Comparison of ENCODE assay signal across 8 cellular contexts in the genomic region with DNA sequence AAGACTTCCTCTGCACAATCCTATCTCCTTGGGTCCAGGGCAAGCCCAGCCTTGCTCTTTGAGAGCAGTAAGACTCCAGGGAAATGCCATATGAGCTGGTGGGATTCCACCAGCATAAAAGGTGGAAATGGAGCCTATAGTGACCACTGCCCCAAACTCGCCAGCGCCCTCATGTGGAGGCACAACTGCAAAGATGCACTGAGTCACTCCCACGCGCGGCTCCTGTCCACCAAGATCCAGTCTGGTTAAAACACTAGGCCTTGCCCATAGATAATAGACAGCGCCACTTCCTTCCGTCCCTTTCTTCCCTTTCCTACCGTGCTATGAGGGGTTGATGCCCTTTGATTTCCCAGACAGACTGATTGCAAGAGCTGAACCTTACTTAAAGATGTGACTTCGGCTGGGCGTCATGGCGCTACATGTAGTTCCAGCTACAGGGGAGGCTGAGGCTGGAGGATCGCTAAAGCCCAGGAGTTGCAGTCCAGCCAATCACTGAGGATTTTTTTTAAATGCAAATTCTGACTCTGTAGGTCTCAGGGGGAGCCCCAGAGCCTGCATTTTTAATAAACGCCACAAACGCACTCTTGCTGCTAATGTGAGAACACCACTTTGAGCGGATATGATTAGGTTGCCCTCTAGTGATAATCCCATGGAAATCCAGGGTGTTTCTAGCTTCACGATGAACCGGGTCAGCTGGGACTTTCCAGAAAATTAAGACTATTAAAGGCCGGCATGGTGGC.
A peak's percentile ranks its signal among the peaks of the same experiment; 100 is the strongest.
DNase-seq lines count a peak whose midpoint lies in the region; ATAC-seq and TF ChIP-seq lines count a peak whose summit lies in the region.

No MANE protein-coding gene starts in this region.

- H3K27ac ChIP-seq in DND-41 (ENCODE audit: low read length) (no peak overlapping the region), left ventricle myocardium inferior (replicated peaks) (no peak overlapping the region)

- H3K4me1 ChIP-seq in DND-41 (ENCODE audit: insufficient read depth, low read length): no peaks in the 10 kb centered on the region
- H3K4me1 ChIP-seq in left ventricle myocardium inferior: no peaks in the 10 kb centered on the region

- POLR2A ChIA-PET in naive thymus-derived CD8-positive, alpha-beta T cell (lab: Charles Lee): no interaction called here

- no peaks in the 10 kb centered on the region for H3K79me2 ChIP-seq in DND-41 (ENCODE audit: insufficient read depth, low read length)

- no peak overlapping the region for H3K4me2 ChIP-seq in DND-41 (ENCODE audit: insufficient read depth, low read length)

- peak overlapping the region; percentile 4 for H3K27ac Mint-ChIP-seq in T-helper 2 cell treated with Interferon-gamma antibody and Interleukin-4, amounts not matched to agents 5 μg/mL and 100 μg/mL, for 36 hours
- no peak overlapping the region for H3K27ac Mint-ChIP-seq in stimulated activated naive B cell treated with anti-CD40 and anti-IgM and Interleukin-4, amounts not matched to agents 10 μg/mL and 1 μg/mL and 100 μg/mL, for 72 hours
- H3K27ac Mint-ChIP-seq in naive thymus-derived CD8-positive, alpha-beta T cell: no peak overlapping the region
- no peak overlapping the region for H3K27ac Mint-ChIP-seq in natural killer cell treated with Interleukin-12 subunit alpha and Interleukin-12 subunit beta and Interleukin-15 and Interleukin-18, amount 100 ng/mL, for 72 hours

- no peak for DNase-seq in DND-41
- peak; percentile 17 for DNase-seq in HPDE6-E6E7 (ENCODE audit: extremely low spot score)
- DNase-seq in T-helper 2 cell treated with Interferon-gamma antibody and Interleukin-4, amounts not matched to agents 5 μg/mL and 100 μg/mL, for 36 hours (ENCODE audit: low spot score): no peak
- no peak for DNase-seq in left ventricle myocardium inferior
- DNase-seq in stimulated activated naive B cell treated with anti-CD40 and anti-IgM and Interleukin-4, amounts not matched to agents 10 μg/mL and 1 μg/mL and 100 μg/mL, for 72 hours: no peak
- no peak for DNase-seq in naive thymus-derived CD8-positive, alpha-beta T cell
- no peak for DNase-seq in natural killer cell treated with Interleukin-12 subunit alpha and Interleukin-12 subunit beta and Interleukin-15 and Interleukin-18, amount 100 ng/mL, for 72 hours (ENCODE audit: low spot score)

- TF ChIP-seq CTCF in DND-41 (IDR thresholded peaks at IDR 0.05; ENCODE audit: borderline replicate concordance, extremely low read depth, low read length, poor library complexity, severe bottlenecking) (peak; percentile 49), left ventricle myocardium inferior (IDR thresholded peaks at IDR 0.05; ENCODE audit: borderline replicate concordance) (peak; percentile 61)

- H2AFZ ChIP-seq in DND-41 (ENCODE audit: low read depth, low read length): no peak overlapping the region

- no peak overlapping the region for H3K4me3 Mint-ChIP-seq in T-helper 2 cell treated with Interferon-gamma antibody and Interleukin-4, amounts not matched to agents 5 μg/mL and 100 μg/mL, for 36 hours
- no peak overlapping the region for H3K4me3 Mint-ChIP-seq in stimulated activated naive B cell treated with anti-CD40 and anti-IgM and Interleukin-4, amounts not matched to agents 10 μg/mL and 1 μg/mL and 100 μg/mL, for 72 hours
- no peak overlapping the region for H3K4me3 Mint-ChIP-seq in naive thymus-derived CD8-positive, alpha-beta T cell
- H3K4me3 Mint-ChIP-seq in natural killer cell treated with Interleukin-12 subunit alpha and Interleukin-12 subunit beta and Interleukin-15 and Interleukin-18, amount 100 ng/mL, for 72 hours: no peak overlapping the region

- no peaks in the 10 kb centered on the region for H3K36me3 Mint-ChIP-seq in T-helper 2 cell treated with Interferon-gamma antibody and Interleukin-4, amounts not matched to agents 5 μg/mL and 100 μg/mL, for 36 hours (ENCODE audit: low read depth)
- H3K36me3 Mint-ChIP-seq in stimulated activated naive B cell treated with anti-CD40 and anti-IgM and Interleukin-4, amounts not matched to agents 10 μg/mL and 1 μg/mL and 100 μg/mL, for 72 hours: no peaks in the 10 kb centered on the region
- H3K36me3 Mint-ChIP-seq in naive thymus-derived CD8-positive, alpha-beta T cell: no peaks in the 10 kb centered on the region
- no peaks in the 10 kb centered on the region for H3K36me3 Mint-ChIP-seq in natural killer cell treated with Interleukin-12 subunit alpha and Interleukin-12 subunit beta and Interleukin-15 and Interleukin-18, amount 100 ng/mL, for 72 hours

- H3K36me3 ChIP-seq in DND-41 (ENCODE audit: insufficient read depth, low read length): no peaks in the 10 kb centered on the region
- no peaks in the 10 kb centered on the region for H3K36me3 ChIP-seq in left ventricle myocardium inferior

- no peaks in the 10 kb centered on the region for H3K9me3 Mint-ChIP-seq in T-helper 2 cell treated with Interferon-gamma antibody and Interleukin-4, amounts not matched to agents 5 μg/mL and 100 μg/mL, for 36 hours
- H3K9me3 Mint-ChIP-seq in stimulated activated naive B cell treated with anti-CD40 and anti-IgM and Interleukin-4, amounts not matched to agents 10 μg/mL and 1 μg/mL and 100 μg/mL, for 72 hours: peaks cover 0 to 2% of the 10 kb centered on the region in 2 donors
- no peaks in the 10 kb centered on the region for H3K9me3 Mint-ChIP-seq in naive thymus-derived CD8-positive, alpha-beta T cell
- H3K9me3 Mint-ChIP-seq in natural killer cell treated with Interleukin-12 subunit alpha and Interleukin-12 subunit beta and Interleukin-15 and Interleukin-18, amount 100 ng/mL, for 72 hours: no peaks in the 10 kb centered on the region

- H3K9me3 ChIP-seq in DND-41 (ENCODE audit: insufficient read depth, low read length, severe bottlenecking) (no peaks in the 10 kb centered on the region), left ventricle myocardium inferior (replicated peaks) (no peaks in the 10 kb centered on the region)

- peaks cover 6% of the 10 kb centered on the region for H3K27me3 Mint-ChIP-seq in T-helper 2 cell treated with Interferon-gamma antibody and Interleukin-4, amounts not matched to agents 5 μg/mL and 100 μg/mL, for 36 hours (ENCODE audit: low read depth)
- H3K27me3 Mint-ChIP-seq in stimulated activated naive B cell treated with anti-CD40 and anti-IgM and Interleukin-4, amounts not matched to agents 10 μg/mL and 1 μg/mL and 100 μg/mL, for 72 hours: peaks cover 10 to 20% of the 10 kb centered on the region in 2 donors
- peaks cover 0 to 10% (median 7%) of the 10 kb centered on the region in 5 donors for H3K27me3 Mint-ChIP-seq in naive thymus-derived CD8-positive, alpha-beta T cell
- H3K27me3 Mint-ChIP-seq in natural killer cell treated with Interleukin-12 subunit alpha and Interleukin-12 subunit beta and Interleukin-15 and Interleukin-18, amount 100 ng/mL, for 72 hours: peaks cover 9 to 11% of the 10 kb centered on the region in 2 donors

- peaks cover 6% of the 10 kb centered on the region for H3K4me1 Mint-ChIP-seq in T-helper 2 cell treated with Interferon-gamma antibody and Interleukin-4, amounts not matched to agents 5 μg/mL and 100 μg/mL, for 36 hours (ENCODE audit: low read depth)
- H3K4me1 Mint-ChIP-seq in stimulated activated naive B cell treated with anti-CD40 and anti-IgM and Interleukin-4, amounts not matched to agents 10 μg/mL and 1 μg/mL and 100 μg/mL, for 72 hours: peaks cover 6 to 7% of the 10 kb centered on the region in 2 donors
- peaks cover 0 to 2% (median 0%) of the 10 kb centered on the region in 4 donors for H3K4me1 Mint-ChIP-seq in naive thymus-derived CD8-positive, alpha-beta T cell
- H3K4me1 Mint-ChIP-seq in natural killer cell treated with Interleukin-12 subunit alpha and Interleukin-12 subunit beta and Interleukin-15 and Interleukin-18, amount 100 ng/mL, for 72 hours (ENCODE audit: low read depth in 2 of 2): peaks cover 0 to 6% of the 10 kb centered on the region in 2 donors

- no peak overlapping the region for H3K9ac ChIP-seq in DND-41 (ENCODE audit: low read depth, low read length)

- intact Hi-C loops in left ventricle myocardium inferior (cut with micrococcal nuclease): no loop called here

- H3K4me3 ChIP-seq in DND-41 (ENCODE audit: low read depth in 1 of 2, low read length in 2 of 2) (no peak overlapping the region), left ventricle myocardium inferior (no peak overlapping the region)

- H3K27me3 ChIP-seq in DND-41 (ENCODE audit: insufficient read depth, low read length, poor library complexity) (no peaks in the 10 kb centered on the region), left ventricle myocardium inferior (ENCODE audit: low read depth) (no peaks in the 10 kb centered on the region)

- H4K20me1 ChIP-seq in DND-41 (ENCODE audit: insufficient read depth, low read length): no peaks in the 10 kb centered on the region

- ATAC-seq in DND-41 (ENCODE audit: insufficient read depth, low read depth) (no peak), HG03175 (IDR thresholded peaks at IDR 0.05; ENCODE audit: unreplicated experiment) (no peak)
- peak; percentile 76 to 77 for ATAC-seq in stimulated activated naive B cell treated with anti-CD40 and anti-IgM and Interleukin-4, amounts not matched to agents 10 μg/mL and 1 μg/mL and 100 μg/mL, for 72 hours (replicated peaks)
- no peak for ATAC-seq in naive thymus-derived CD8-positive, alpha-beta T cell
- ATAC-seq in natural killer cell treated with Interleukin-12 subunit alpha and Interleukin-12 subunit beta and Interleukin-15 and Interleukin-18, amount 100 ng/mL, for 72 hours: no peak

Comparison
In these comparisons a context has a peak if more than half of its experiments do, and no peak if none do; other contexts are left out.
1. ATAC-seq: peak in stimulated activated naive B cell treated with anti-CD40 and anti-IgM and Interleukin-4, amounts not matched to agents 10 μg/mL and 1 μg/mL and 100 μg/mL, for 72 hours (2 of 2); none in DND-41 (single experiment), naive thymus-derived CD8-positive, alpha-beta T cell (0 of 2), HG03175 (single experiment) and natural killer cell treated with Interleukin-12 subunit alpha and Interleukin-12 subunit beta and Interleukin-15 and Interleukin-18, amount 100 ng/mL, for 72 hours (0 of 2).